In genomic region chr4:26074672-26075071, GRCh38 we compare ENCODE assay signal across 8 cellular contexts.
DNase-seq lines count a peak whose midpoint lies in the region; ATAC-seq lines count a peak whose summit lies in the region.

No MANE protein-coding gene starts in this region.

- no peak overlapping the region for H3K9ac ChIP-seq in duodenal mucosa (ENCODE audit: low read depth in 1 of 2, low read length in 2 of 2)

- no peaks in the 10 kb centered on the region for H3K9me3 ChIP-seq in duodenal mucosa (ENCODE audit: control insufficient read depth in 1 of 2, low read length in 2 of 2)

- no peaks in the 10 kb centered on the region for H3K36me3 ChIP-seq in duodenal mucosa (ENCODE audit: control insufficient read depth in 1 of 2, insufficient read depth in 2 of 2, low read length in 2 of 2)

- peak overlapping the region; percentile 17 for H3K27ac ChIP-seq in duodenal mucosa (ENCODE audit: low read depth, low read length)

- H3K4me1 ChIP-seq in duodenal mucosa (ENCODE audit: control insufficient read depth in 1 of 2, insufficient read depth in 2 of 2, low read length in 2 of 2) = peaks cover 0 to 15% of the 10 kb centered on the region in 2 donors

- H3K27me3 ChIP-seq in duodenal mucosa (ENCODE audit: control insufficient read depth in 1 of 2, insufficient read depth in 2 of 2, low read length in 2 of 2) = no peaks in the 10 kb centered on the region

- no peak overlapping the region for H3K4me3 ChIP-seq in duodenal mucosa (ENCODE audit: low read depth in 1 of 2, low read length in 2 of 2)

- peak; percentile 69 for DNase-seq in NOMO-1 treated with dmso at 0.1 percent for 144 hours (lab: John Stamatoyannopoulos, UW; ENCODE audit: unreplicated experiment)
- DNase-seq in stimulated activated CD4-positive, alpha-beta T cell treated with anti-CD3 and anti-CD28 coated beads, TNF-alpha, amount 100 ng/mL, for 4 hours (ENCODE audit: low read depth in 3 of 3) = peak in 2 of 3 experiments; percentile 32 to 36
- no peak for DNase-seq in NCI-H128 (lab: John Stamatoyannopoulos, UW; ENCODE audit: unreplicated experiment)
- DNase-seq in SK-N-DZ (ENCODE audit: low spot score) = no peak
- DNase-seq in NCI-H748 treated with DMSO at 0.1 percent for 48 hours (lab: John Stamatoyannopoulos, UW) = no peak

- peak; percentile 80 for ATAC-seq in GM18861 (IDR thresholded peaks at IDR 0.05; ENCODE audit: unreplicated experiment)
- ATAC-seq in HG02642 (IDR thresholded peaks at IDR 0.05; ENCODE audit: poor library complexity, unreplicated experiment) = peak; percentile 76

Comparison
In these comparisons a context has a peak if more than half of its experiments do, and no peak if none do; other contexts are left out.
1. DNase-seq: peak in NOMO-1 treated with dmso at 0.1 percent for 144 hours (single experiment) and stimulated activated CD4-positive, alpha-beta T cell treated with anti-CD3 and anti-CD28 coated beads, TNF-alpha, amount 100 ng/mL, for 4 hours (2 of 3); none in NCI-H128 (single experiment), SK-N-DZ (single experiment) and NCI-H748 treated with DMSO at 0.1 percent for 48 hours (single experiment).